In the genomic region with DNA sequence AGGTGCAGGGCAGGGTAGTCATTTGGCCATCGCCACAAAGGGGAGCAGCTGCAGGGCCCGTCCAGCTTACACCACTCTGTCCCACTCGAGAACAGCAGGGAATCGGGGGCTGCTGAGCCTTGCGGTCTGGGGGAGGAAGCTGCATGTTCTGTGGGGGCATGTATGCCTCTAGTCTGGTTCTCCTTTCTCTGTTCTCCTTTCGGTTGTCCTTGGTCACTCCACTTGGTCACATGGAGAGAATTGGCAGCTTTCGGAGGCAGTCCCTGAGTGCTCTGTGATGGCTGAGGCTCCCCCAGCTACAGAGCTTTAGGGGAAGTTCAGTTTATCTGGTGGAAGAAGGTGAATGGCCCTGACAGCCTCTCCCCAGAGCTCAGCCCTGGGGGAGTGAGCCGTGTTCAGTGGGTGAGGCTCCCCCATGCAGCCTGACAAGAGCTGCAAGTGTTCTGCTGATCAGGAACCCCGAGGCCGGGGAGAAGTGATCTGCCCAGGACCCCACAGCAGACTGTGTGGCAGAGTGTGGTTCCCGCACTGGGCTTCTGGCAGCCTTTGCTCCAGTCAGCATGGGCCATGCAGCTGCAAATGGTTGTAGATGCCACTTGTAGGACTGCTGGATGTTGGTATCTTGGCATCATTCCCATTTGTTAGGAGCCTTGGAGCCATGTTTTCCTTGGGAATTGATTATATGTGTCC, we compare ENCODE assay signal across 8 cellular contexts.
DNase-seq lines count a peak whose midpoint lies in the region; ATAC-seq lines count a peak whose summit lies in the region.

No MANE protein-coding gene starts in this region.

- peak overlapping the region; percentile 75; the same call in 1 of the 2 replicates for H3K4me3 ChIP-seq in GM08714 (ENCODE audit: low read length)

- DNase-seq in activated T-cell treated with anti-CD3 and anti-CD28 coated beads, Interleukin-2, amount 50 U/mL, for 48 hours: peak; percentile 29 to 41
- DNase-seq in medulla oblongata (ENCODE audit: extremely low spot score) (peak; percentile 91), HuH-7 (ENCODE audit: low spot score) (no peak), NCI-H82 treated with DMSO at 0.1 percent for 48 hours (lab: John Stamatoyannopoulos, UW; ENCODE audit: unreplicated experiment) (no peak), DMS79 treated with DMSO at 0.1 percent for 48 hours (lab: John Stamatoyannopoulos, UW) (no peak)

- peak; percentile 87 for ATAC-seq in GM19397 (IDR thresholded peaks at IDR 0.05; ENCODE audit: unreplicated experiment)
- peak; percentile 79 for ATAC-seq in HG03439 (IDR thresholded peaks at IDR 0.05; ENCODE audit: unreplicated experiment)

Comparison
In these comparisons a context has a peak if more than half of its experiments do, and no peak if none do; other contexts are left out.
1. DNase-seq: peak in activated T-cell treated with anti-CD3 and anti-CD28 coated beads, Interleukin-2, amount 50 U/mL, for 48 hours (2 of 2) and medulla oblongata (single experiment); none in HuH-7 (single experiment), NCI-H82 treated with DMSO at 0.1 percent for 48 hours (single experiment) and DMS79 treated with DMSO at 0.1 percent for 48 hours (single experiment).